Comparison of ENCODE assay signal across 8 cellular contexts in the genomic region with DNA sequence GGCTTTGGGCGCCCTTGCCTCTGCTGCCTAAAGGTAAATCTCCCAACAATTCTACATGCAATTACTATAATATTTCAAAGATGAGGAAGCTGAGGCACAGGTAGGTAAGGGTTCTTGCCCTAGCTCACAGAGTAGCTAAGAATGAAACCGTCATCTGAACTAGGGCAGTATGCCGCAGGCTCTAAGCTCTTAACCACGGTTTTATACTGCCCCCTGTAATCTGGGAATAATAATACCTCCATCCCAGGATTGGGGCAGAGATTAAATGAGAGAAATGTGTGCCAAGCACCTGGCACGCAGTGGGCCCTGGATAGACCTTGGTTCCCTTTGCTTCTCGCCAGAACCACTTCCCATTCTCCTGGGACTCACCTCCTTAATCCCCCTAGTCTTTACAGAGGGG. TPM values are rescaled to one million over a fixed set of nuclear protein-coding genes. Genes with fewer than 3 reads are reported as not detected.
DNase-seq lines count a peak whose midpoint lies in the region; ATAC-seq, FAIRE-seq and TF ChIP-seq lines count a peak whose summit lies in the region.

No MANE protein-coding gene starts in this region.

- DNase-seq in ELR (ENCODE audit: low read depth) (peak; percentile 70), NCI-H1092 treated with DMSO at 0.1 percent for 48 hours (lab: John Stamatoyannopoulos, UW) (peak; percentile 30), chondrocyte (ENCODE audit: low spot score) (no peak), neural crest cell (ENCODE audit: low read depth, low spot score) (no peak), colonic mucosa (no peak), HTR-8/SVneo (ENCODE audit: insufficient read length, low spot score) (no peak)

- peaks cover 12% of the 10 kb centered on the region for H3K4me1 ChIP-seq in colonic mucosa

- intact Hi-C loops in colonic mucosa (cut with DNase I), result no loop called here

- FAIRE-seq in HTR-8/SVneo (lab: Jason Lieb, UNC), result no peak

- H3K9ac ChIP-seq in colonic mucosa (ENCODE audit: low read depth in 2 of 2, low read length in 2 of 2), result no peak overlapping the region

- H3K4me3 Mint-ChIP-seq in chondrocyte (ENCODE audit: unreplicated experiment), result no peak overlapping the region
- peak overlapping the region; percentile 86 for H3K4me3 Mint-ChIP-seq in neural crest cell

- H3K27me3 ChIP-seq in colonic mucosa, result peaks cover 47% of the 10 kb centered on the region

- H3K9me3 Mint-ChIP-seq in chondrocyte (ENCODE audit: low read depth) (no peaks in the 10 kb centered on the region), neural crest cell (no peaks in the 10 kb centered on the region)

- H3K4me3 ChIP-seq in colonic mucosa, result no peak overlapping the region

- ATAC-seq in HG03571 (IDR thresholded peaks at IDR 0.05; ENCODE audit: unreplicated experiment), result no peak
- ATAC-seq in GM21528 (IDR thresholded peaks at IDR 0.05; ENCODE audit: low FRiP score, unreplicated experiment), result no peak

- H3K27me3 Mint-ChIP-seq in chondrocyte (ENCODE audit: low read depth) (peaks cover 54% of the 10 kb centered on the region), neural crest cell (ENCODE audit: low read depth) (peaks cover 87% of the 10 kb centered on the region)

- no peaks in the 10 kb centered on the region for H3K36me3 ChIP-seq in colonic mucosa

- H3K27ac ChIP-seq in colonic mucosa, result no peak overlapping the region

- H3K36me3 Mint-ChIP-seq in chondrocyte (ENCODE audit: low read depth), result peaks cover 3% of the 10 kb centered on the region
- H3K36me3 Mint-ChIP-seq in neural crest cell (ENCODE audit: low read depth), result no peaks in the 10 kb centered on the region

- H3K9me3 ChIP-seq in colonic mucosa, result no peaks in the 10 kb centered on the region

- H3K4me1 Mint-ChIP-seq in chondrocyte (ENCODE audit: low read depth) (peaks cover 32% of the 10 kb centered on the region), neural crest cell (peaks cover 32% of the 10 kb centered on the region)

- TF ChIP-seq CTCF in chondrocyte (IDR thresholded peaks at IDR 0.05) (peak; percentile 77), neural crest cell (conservative IDR thresholded peaks at IDR 0.05) (peak; percentile 44), colonic mucosa (IDR thresholded peaks at IDR 0.05) (no peak)

- H3K27ac Mint-ChIP-seq in chondrocyte (ENCODE audit: unreplicated experiment), result no peak overlapping the region
- no peak overlapping the region for H3K27ac Mint-ChIP-seq in neural crest cell (ENCODE audit: unreplicated experiment)

RNA-seq across cellular contexts. Expression of gene HRK, which starts 1.5 kb away (rescaled TPM):
- total RNA-seq in chondrocyte (0.31 to 0.80 TPM (median 0.49 TPM) in 3 replicates), neural crest cell (1.7 and 2.2 TPM in 2 replicates), colonic mucosa (under 1 TPM; 0.19 to 0.52 TPM)

RNA-seq across cellular contexts. Expression of gene FBXW8, which starts 28.0 kb away (rescaled TPM):
- total RNA-seq in chondrocyte (30.3 to 33.7 TPM (median 30.8 TPM) in 3 replicates), neural crest cell (34.8 and 37.9 TPM in 2 replicates), colonic mucosa (10 to 100 TPM; 11.1 to 13.7 TPM)

Comparison
In these comparisons a context has a peak if more than half of its experiments do, and no peak if none do; other contexts are left out.
1. DNase-seq: peak in ELR (single experiment) and NCI-H1092 treated with DMSO at 0.1 percent for 48 hours (single experiment); none in chondrocyte (single experiment), neural crest cell (single experiment), colonic mucosa (single experiment) and HTR-8/SVneo (single experiment).